In genomic region chr7:6965051-6965450, GRCh38 we compare ENCODE assay signal across 8 cellular contexts.
DNase-seq lines count a peak whose midpoint lies in the region; ATAC-seq and TF ChIP-seq lines count a peak whose summit lies in the region.
"Not testable (repeated sequence)": the region's sequence is repeated elsewhere in the genome, so short reads cannot be mapped to it uniquely, and the experiment has no call there.

No MANE protein-coding gene starts in this region.

- not testable (repeated sequence) for H3K9ac ChIP-seq in Karpas-422 (ENCODE audit: low read length)

- H3K79me2 ChIP-seq in Karpas-422 (ENCODE audit: low read length); PC-9 (ENCODE audit: low read depth); osteoblast (ENCODE audit: insufficient read depth, low read length): not testable (repeated sequence)

- TF ChIP-seq POLR2A in adrenal gland (IDR thresholded peaks at IDR 0.05); heart left ventricle (IDR thresholded peaks at IDR 0.05): not testable (repeated sequence)

- POLR2A ChIA-PET in PC-9 (lab: Charles Lee; ENCODE audit: unreplicated experiment); activated CD4-positive, alpha-beta T cell treated with anti-CD3 and anti-CD28 coated beads, Interleukin-2, amount 10 ng/mL, durations not matched to agents 7 days and 5 days (lab: Charles Lee): not testable (repeated sequence)

- H3K9me3 Mint-ChIP-seq in Calu3 (ENCODE audit: low read depth, unreplicated experiment); activated CD4-positive, alpha-beta T cell treated with anti-CD3 and anti-CD28 coated beads, Interleukin-2, amount 10 ng/mL, durations not matched to agents 7 days and 5 days: not testable (repeated sequence)

- not testable (repeated sequence) for BruUV-seq in Calu3 (replicated peaks; lab: Mats Ljungman, UMichigan); PC-9 (replicated peaks; lab: Mats Ljungman, UMichigan)

- H3K36me3 ChIP-seq in Karpas-422 (ENCODE audit: insufficient read depth, low read length); PC-9 (ENCODE audit: low read depth); adrenal gland (replicated peaks in 1 of 2); heart left ventricle; osteoblast (ENCODE audit: insufficient read depth, low read length): not testable (repeated sequence)

- not testable (repeated sequence) for H3K4me1 ChIP-seq in Karpas-422 (ENCODE audit: low read length); PC-9 (replicated peaks; ENCODE audit: insufficient read depth); adrenal gland (replicated peaks in 1 of 2); heart left ventricle; osteoblast (ENCODE audit: insufficient read depth, low read length)

- H2AFZ ChIP-seq in Karpas-422 (ENCODE audit: low read length); PC-9; osteoblast (ENCODE audit: low read length): not testable (repeated sequence)

- not testable (repeated sequence) for H3K9me3 ChIP-seq in Karpas-422 (ENCODE audit: low read length); PC-9 (ENCODE audit: insufficient read depth, low read depth); adrenal gland (replicated peaks in 1 of 3); heart left ventricle; osteoblast (ENCODE audit: low read depth, low read length)

- peaks cover 16% of the 10 kb centered on the region for H3K27me3 Mint-ChIP-seq in Calu3 (ENCODE audit: unreplicated experiment)
- not testable (repeated sequence) for H3K27me3 Mint-ChIP-seq in activated CD4-positive, alpha-beta T cell treated with anti-CD3 and anti-CD28 coated beads, Interleukin-2, amount 10 ng/mL, durations not matched to agents 7 days and 5 days

- not testable (repeated sequence) for H4K20me1 ChIP-seq in Karpas-422 (ENCODE audit: insufficient read depth, low read depth, low read length); PC-9 (ENCODE audit: insufficient read depth); osteoblast (ENCODE audit: insufficient read depth, low read length)

- not testable (repeated sequence) for H3K27ac Mint-ChIP-seq in Calu3 (ENCODE audit: unreplicated experiment); activated CD4-positive, alpha-beta T cell treated with anti-CD3 and anti-CD28 coated beads, Interleukin-2, amount 10 ng/mL, durations not matched to agents 7 days and 5 days

- TF ChIP-seq CTCF in Calu3 (IDR thresholded peaks at IDR 0.05; ENCODE audit: unreplicated experiment) (peak; percentile 71), PC-9 (conservative IDR thresholded peaks at IDR 0.05) (peak; percentile 71), adrenal gland (IDR thresholded peaks at IDR 0.05) (peak; percentile 23 to 60 (median 52)), heart left ventricle (IDR thresholded peaks at IDR 0.05) (peak in 9 of 12 donors; percentile 25 to 50 (median 38)), osteoblast (IDR thresholded peaks at IDR 0.05; ENCODE audit: extremely low read depth, low read depth, low read length) (peak; percentile 33)

- peak; percentile 85 for DNase-seq in Calu3
- DNase-seq in Karpas-422 = peak; percentile 72
- DNase-seq in PC-9 = peak in 1 of 2 experiments; percentile 76
- DNase-seq in activated CD4-positive, alpha-beta T cell treated with anti-CD3 and anti-CD28 coated beads, Interleukin-2, amount 10 ng/mL, durations not matched to agents 7 days and 5 days = peak; percentile 76
- DNase-seq in adrenal gland = peak; percentile 42 to 83 (median 72)
- DNase-seq in heart left ventricle = peak in 3 of 5 donors; percentile 23 to 43 (median 23)
- not testable (repeated sequence) for DNase-seq in osteoblast (ENCODE audit: insufficient read length, low spot score, missing footprints)
- DNase-seq in stimulated activated CD8-positive, alpha-beta memory T cell treated with anti-CD3 and anti-CD28 coated beads, Interleukin-4, amount 100 ng/mL, for 48 hours = peak; percentile 80

- intact Hi-C loops in Calu3 (cut with micrococcal nuclease; ENCODE audit: unreplicated experiment) = loop anchor here (5.0 kb wide), 3 partner anchors 132 to 577 kb away; no protein-coding TSS in a partner anchor
- intact Hi-C loops in PC-9 (cut with micrococcal nuclease; ENCODE audit: unreplicated experiment) = loop anchor here (1.0 to 10.0 kb wide), 5 partner anchors 134 to 1250 kb away; partner anchors contain the start of gene C1GALT1
- intact Hi-C loops in adrenal gland (cut with DNase I) = loop anchor here in 1 of 2 donors (10.0 kb wide), 1 partner anchor 140 kb away; no protein-coding TSS in a partner anchor
- intact Hi-C loops in heart left ventricle (cut with DNase I) = loop anchor here in 4 of 10 donors (5.0 to 10.0 kb wide), 3 partner anchors 570 to 580 kb away; partner anchors contain the start of gene COL28A1 (in 2 of the 4)

- WGBS in adrenal gland, 4 donors = 26 to 40% (median 31%) methylated on average over 4 to 6 of the region's 6 CpGs
- WGBS in heart left ventricle, 4 donors = 24 to 33% (median 28%) methylated on average over 6 of the region's 6 CpGs

- not testable (repeated sequence) for ATAC-seq in heart left ventricle

- not testable (repeated sequence) for H3K27ac ChIP-seq in Karpas-422 (ENCODE audit: low read length); PC-9; adrenal gland; heart left ventricle; osteoblast (ENCODE audit: low read depth, low read length)

- H3K9me2 ChIP-seq in Karpas-422 (replicated peaks; ENCODE audit: insufficient read depth, low read length); PC-9 (ENCODE audit: insufficient read depth): not testable (repeated sequence)

- H3K4me1 Mint-ChIP-seq in Calu3 (ENCODE audit: low read depth, unreplicated experiment); activated CD4-positive, alpha-beta T cell treated with anti-CD3 and anti-CD28 coated beads, Interleukin-2, amount 10 ng/mL, durations not matched to agents 7 days and 5 days: not testable (repeated sequence)

- not testable (repeated sequence) for H3K4me3 ChIP-seq in Karpas-422 (ENCODE audit: low read length); PC-9; adrenal gland; heart left ventricle; osteoblast (ENCODE audit: insufficient read depth, low read length)

- not testable (repeated sequence) for H3K4me2 ChIP-seq in Karpas-422 (ENCODE audit: low read depth, low read length, poor library complexity, severe bottlenecking); PC-9; osteoblast (ENCODE audit: insufficient read depth, low read length)

- H3K36me3 Mint-ChIP-seq in Calu3 (ENCODE audit: insufficient read depth, unreplicated experiment); activated CD4-positive, alpha-beta T cell treated with anti-CD3 and anti-CD28 coated beads, Interleukin-2, amount 10 ng/mL, durations not matched to agents 7 days and 5 days (ENCODE audit: low read depth): not testable (repeated sequence)

- CTCF ChIA-PET in Calu3 (lab: Charles Lee); PC-9 (lab: Charles Lee); activated CD4-positive, alpha-beta T cell treated with anti-CD3 and anti-CD28 coated beads, Interleukin-2, amount 10 ng/mL, durations not matched to agents 7 days and 5 days (lab: Charles Lee): not testable (repeated sequence)

- H3F3A ChIP-seq in PC-9 (ENCODE audit: insufficient read depth, low read depth) = not testable (repeated sequence)

- not testable (repeated sequence) for H3K27me3 ChIP-seq in Karpas-422 (ENCODE audit: low read length); PC-9 (ENCODE audit: insufficient read depth, low read depth); adrenal gland; heart left ventricle; osteoblast (ENCODE audit: insufficient read depth, low read length)

- not testable (repeated sequence) for H3K4me3 Mint-ChIP-seq in Calu3 (ENCODE audit: low read depth, unreplicated experiment); activated CD4-positive, alpha-beta T cell treated with anti-CD3 and anti-CD28 coated beads, Interleukin-2, amount 10 ng/mL, durations not matched to agents 7 days and 5 days
